In genomic region chr17:39623356-39623950, GRCh38 we compare ENCODE assay signal across 8 cellular contexts. TPM values are rescaled to one million over a fixed set of nuclear protein-coding genes. Genes with fewer than 3 reads are reported as not detected.
DNase-seq lines count a peak whose midpoint lies in the region; ATAC-seq and TF ChIP-seq lines count a peak whose summit lies in the region.

No MANE protein-coding gene starts in this region.

- no peaks in the 10 kb centered on the region for H3K9me3 Mint-ChIP-seq in brain

- no peak for ATAC-seq in GM19351 (IDR thresholded peaks at IDR 0.05; ENCODE audit: unreplicated experiment)

- H3K36me3 Mint-ChIP-seq in brain: no peaks in the 10 kb centered on the region

- peak; percentile 22 for DNase-seq in AG09319 (ENCODE audit: extremely low read depth, low read depth)
- peak; percentile 89 for DNase-seq in GM19240 (ENCODE audit: insufficient read length, low spot score)
- DNase-seq in NCI-H2107 (lab: John Stamatoyannopoulos, UW): peak; percentile 48
- peak; percentile 88 for DNase-seq in inferior parietal cortex (ENCODE audit: extremely low spot score)
- DNase-seq in stimulated activated CD4-positive, alpha-beta T cell treated with anti-CD3 and anti-CD28 coated beads, Interleukin-12 subunit alpha, Interleukin-12 subunit beta, amount 100 ng/mL, for 48 hours (ENCODE audit: low read depth in 2 of 3, low spot score in 1 of 3): peak; percentile 73 to 95 (median 83)

- TF ChIP-seq CTCF in AG09319 (IDR thresholded peaks at IDR 0.05; ENCODE audit: low read depth, low read length) (peak; percentile 95), VCaP (conservative IDR thresholded peaks at IDR 0.05) (peak; percentile 97), brain (conservative IDR thresholded peaks at IDR 0.05) (peak; percentile 82 to 95)

- peak overlapping the region in 3 of 5 experiments; percentile 12 to 53 (median 37) for H3K4me3 Mint-ChIP-seq in brain

- no peak overlapping the region for H3K27ac ChIP-seq in VCaP

- H3K4me1 Mint-ChIP-seq in brain: peaks cover 60% of the 10 kb centered on the region

- H3K27me3 Mint-ChIP-seq in brain: peaks cover 42% of the 10 kb centered on the region

- H3K27ac Mint-ChIP-seq in brain: peak overlapping the region in 2 of 5 experiments; percentile 82

RNA-seq across cellular contexts. Expression of gene PPP1R1B, which starts 3.3 kb away (rescaled TPM):
- 154 TPM for polyA plus RNA-seq in brain (ENCODE audit: insufficient read depth, low read depth, low replicate concordance)

RNA-seq across cellular contexts. Expression of gene STARD3, which starts 13.5 kb away (rescaled TPM):
- 53.8 TPM for polyA plus RNA-seq in brain (ENCODE audit: insufficient read depth, low read depth, low replicate concordance)

RNA-seq across cellular contexts. Expression of gene NEUROD2, which starts 15.7 kb away (rescaled TPM):
- 8.1 TPM for polyA plus RNA-seq in brain (ENCODE audit: insufficient read depth, low read depth, low replicate concordance)

RNA-seq across cellular contexts. Expression of gene TCAP, which starts 41.7 kb away (rescaled TPM):
- 2.1 TPM for polyA plus RNA-seq in brain (ENCODE audit: insufficient read depth, low read depth, low replicate concordance)

RNA-seq across cellular contexts. Expression of gene PNMT, which starts 44.8 kb away (rescaled TPM):
- 2.9 TPM for polyA plus RNA-seq in brain (ENCODE audit: insufficient read depth, low read depth, low replicate concordance)

Comparison
In these comparisons a context has a peak if more than half of its experiments do, and no peak if none do; other contexts are left out.
1. DNase-seq: peak in every context shown above with its lines; median percentile 89 in GM19240; 88 in inferior parietal cortex; 83 in stimulated activated CD4-positive, alpha-beta T cell treated with anti-CD3 and anti-CD28 coated beads, Interleukin-12 subunit alpha, Interleukin-12 subunit beta, amount 100 ng/mL, for 48 hours; 48 in NCI-H2107; 22 in AG09319.